1 cellular context compared by ENCODE assay signal in the genomic region with DNA sequence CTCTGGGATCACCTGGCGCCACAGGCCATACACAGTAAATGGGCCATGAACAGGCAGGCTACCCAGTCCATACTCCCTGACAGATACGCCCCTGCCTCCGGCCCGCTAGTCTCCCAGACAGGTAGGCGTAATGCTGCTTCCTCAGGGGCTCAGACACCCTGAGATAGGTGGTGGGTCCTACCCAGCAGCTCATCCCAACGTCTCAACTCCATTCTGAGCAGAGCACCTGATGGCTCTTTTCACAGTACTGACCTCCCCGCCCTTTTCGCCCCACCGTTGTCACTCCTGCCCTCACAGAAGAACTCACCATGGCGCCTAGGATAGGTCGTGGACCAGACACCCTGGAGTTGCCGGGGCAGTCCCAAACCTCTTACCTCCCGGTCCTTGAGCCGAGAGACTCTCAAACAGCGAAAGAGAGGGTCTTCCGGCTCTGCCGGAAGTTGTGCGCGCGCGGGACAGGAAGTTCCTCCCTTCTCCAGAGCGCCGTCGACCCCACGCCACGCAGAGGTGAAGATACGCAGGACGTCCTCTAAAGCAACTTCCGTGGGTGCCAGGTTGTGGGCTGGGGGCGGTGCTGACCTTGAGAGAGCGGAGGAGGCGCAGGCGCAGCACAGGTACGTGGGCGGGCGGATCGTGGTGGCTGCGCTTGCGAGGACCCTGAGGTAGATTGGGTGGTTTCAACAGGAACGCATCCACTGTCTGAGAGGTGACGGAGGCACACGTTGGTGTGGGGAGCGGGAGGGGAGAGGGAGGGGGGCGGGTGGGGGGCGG.
TF ChIP-seq lines count a peak whose summit lies in the region.

A gene (minus strand): TSS at position 432 of the 771 bp plus-strand sequence. CDS start 122 bp downstream, at position 310.

TF ChIP-seq in K562, 482 proteins besides CTCF, POLR2A, EP300 and RAD21 (continued from another document and continues in another):
- TF ChIP-seq, protein P1, sequence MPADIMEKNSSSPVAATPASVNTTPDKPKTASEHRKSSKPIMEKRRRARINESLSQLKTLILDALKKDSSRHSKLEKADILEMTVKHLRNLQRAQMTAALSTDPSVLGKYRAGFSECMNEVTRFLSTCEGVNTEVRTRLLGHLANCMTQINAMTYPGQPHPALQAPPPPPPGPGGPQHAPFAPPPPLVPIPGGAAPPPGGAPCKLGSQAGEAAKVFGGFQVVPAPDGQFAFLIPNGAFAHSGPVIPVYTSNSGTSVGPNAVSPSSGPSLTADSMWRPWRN (IDR thresholded peaks at IDR 0.05; ENCODE audit: low read depth), result no peak
- TF ChIP-seq ZNF12 (CRISPR knock-in tag; IDR thresholded peaks at IDR 0.05) (no peak), ZNF24 (IDR thresholded peaks at IDR 0.05) (no peak), NR2F6 (CRISPR knock-in tag; IDR thresholded peaks at IDR 0.05) (no peak), ZNF717 (CRISPR knock-in tag; IDR thresholded peaks at IDR 0.05) (no peak), TCF7 (IDR thresholded peaks at IDR 0.05; ENCODE audit: borderline replicate concordance) (no peak), ZFX (CRISPR knock-in tag; IDR thresholded peaks at IDR 0.05) (0 out of 2 replicates have a peak, but pooled peaks have one; percentile 19), ZNF764 (CRISPR knock-in tag; IDR thresholded peaks at IDR 0.05; ENCODE audit: low read depth) (no peak), CHD1 (IDR thresholded peaks at IDR 0.05; ENCODE audit: low read length) (no peak), TBL1XR1 (IDR thresholded peaks at IDR 0.05; ENCODE audit: low read length in 2 of 2) (no peak; a peak in 1 of 4 replicates), ZNF347 (CRISPR knock-in tag; IDR thresholded peaks at IDR 0.05; ENCODE audit: low read depth) (no peak), BRD4 (IDR thresholded peaks at IDR 0.05) (no peak), CREB1 (IDR thresholded peaks at IDR 0.05) (peak; percentile 79), CREB1 (CRISPR knock-in tag; IDR thresholded peaks at IDR 0.05) (0 out of 2 replicates have a peak, but pooled peaks have one; percentile 53), E2F3 (CRISPR knock-in tag; IDR thresholded peaks at IDR 0.05) (peak; percentile 70; the same call in 1 of the 2 replicates), MIER1 (IDR thresholded peaks at IDR 0.05; ENCODE audit: low read depth) (no peak), EWSR1 (IDR thresholded peaks at IDR 0.05; ENCODE audit: borderline replicate concordance, low read depth, partially characterized antibody) (no peak), SIX5 (IDR thresholded peaks at IDR 0.05; ENCODE audit: borderline replicate concordance in 1 of 2, insufficient read depth in 1 of 2, low read depth in 1 of 2, low read length in 2 of 2) (no peak), POLR2G (IDR thresholded peaks at IDR 0.05; ENCODE audit: low read depth, low read length) (peak; percentile 88), STAG1 (CRISPR knock-in tag; IDR thresholded peaks at IDR 0.05; ENCODE audit: borderline replicate concordance) (no peak), CHCHD3 (CRISPR knock-in tag; IDR thresholded peaks at IDR 0.05) (no peak), SRF (CRISPR knock-in tag; IDR thresholded peaks at IDR 0.05) (no peak), FOXK2 (conservative IDR thresholded peaks at IDR 0.05 in 1 of 2, IDR thresholded peaks at IDR 0.05 in 1 of 2; ENCODE audit: low read depth in 2 of 2) (peak in 1 of 2 experiments; percentile 54; a peak in 1 of 4 replicates), FOSL1 (tag; conservative IDR thresholded peaks at IDR 0.05) (no peak), POLR2AphosphoS5 (IDR thresholded peaks at IDR 0.05; ENCODE audit: control insufficient read depth, insufficient read depth, low read depth, low read length) (peak; percentile 71), NR1H2 (CRISPR knock-in tag; IDR thresholded peaks at IDR 0.05) (no peak), DACH1 (IDR thresholded peaks at IDR 0.05; ENCODE audit: partially characterized antibody) (no peak), RBBP5 (IDR thresholded peaks at IDR 0.05; ENCODE audit: borderline replicate concordance, insufficient read depth, low read length, poor library complexity, severe bottlenecking) (peak; percentile 97), SREBF1 (IDR thresholded peaks at IDR 0.05; ENCODE audit: borderline replicate concordance, low read depth, low read length) (no peak), ZKSCAN8 (CRISPR knock-in tag; IDR thresholded peaks at IDR 0.05) (no peak), SP2 (IDR thresholded peaks at IDR 0.05; ENCODE audit: extremely low read depth, low read depth, low read length, poor library complexity, severe bottlenecking) (peak; percentile 31), OTX1 (CRISPR knock-in tag; IDR thresholded peaks at IDR 0.05) (no peak), NEUROD1 (IDR thresholded peaks at IDR 0.05; ENCODE audit: borderline replicate concordance, low read depth, low read length, partially characterized antibody) (no peak), NR3C1 (CRISPR knock-in tag; IDR thresholded peaks at IDR 0.05) (no peak), ESRRB (CRISPR knock-in tag; IDR thresholded peaks at IDR 0.05; ENCODE audit: borderline replicate concordance) (no peak), FOS (IDR thresholded peaks at IDR 0.05; ENCODE audit: extremely low read depth, insufficient read length) (no peak), U2AF1 (optimal IDR thresholded peaks at IDR 0.05; ENCODE audit: low read depth, low read length) (no peak), KDM5B (IDR thresholded peaks at IDR 0.05; ENCODE audit: insufficient replicate concordance, low read depth, low read length) (peak; percentile 73), XRCC4 (IDR thresholded peaks at IDR 0.05; ENCODE audit: extremely low read depth, insufficient read depth, insufficient read length) (no peak), SP1 (CRISPR knock-in tag; IDR thresholded peaks at IDR 0.05) (no peak; the same call in 1 of the 2 replicates), POLR2H (tag; IDR thresholded peaks at IDR 0.05; ENCODE audit: low read depth) (peak; percentile 33; the same call in 1 of the 2 replicates), HDAC8 (tag; IDR thresholded peaks at IDR 0.05) (no peak), IFI16 (CRISPR knock-in tag; IDR thresholded peaks at IDR 0.05) (no peak), CBX2 (IDR thresholded peaks at IDR 0.05; ENCODE audit: insufficient read depth, low read length, poor library complexity, severe bottlenecking) (no peak)
- TF ChIP-seq, protein P2, sequence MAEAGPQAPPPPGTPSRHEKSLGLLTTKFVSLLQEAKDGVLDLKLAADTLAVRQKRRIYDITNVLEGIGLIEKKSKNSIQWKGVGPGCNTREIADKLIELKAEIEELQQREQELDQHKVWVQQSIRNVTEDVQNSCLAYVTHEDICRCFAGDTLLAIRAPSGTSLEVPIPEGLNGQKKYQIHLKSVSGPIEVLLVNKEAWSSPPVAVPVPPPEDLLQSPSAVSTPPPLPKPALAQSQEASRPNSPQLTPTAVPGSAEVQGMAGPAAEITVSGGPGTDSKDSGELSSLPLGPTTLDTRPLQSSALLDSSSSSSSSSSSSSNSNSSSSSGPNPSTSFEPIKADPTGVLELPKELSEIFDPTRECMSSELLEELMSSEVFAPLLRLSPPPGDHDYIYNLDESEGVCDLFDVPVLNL (CRISPR knock-in tag; IDR thresholded peaks at IDR 0.05; ENCODE audit: low read depth), result no peak
- TF ChIP-seq, protein P3, sequence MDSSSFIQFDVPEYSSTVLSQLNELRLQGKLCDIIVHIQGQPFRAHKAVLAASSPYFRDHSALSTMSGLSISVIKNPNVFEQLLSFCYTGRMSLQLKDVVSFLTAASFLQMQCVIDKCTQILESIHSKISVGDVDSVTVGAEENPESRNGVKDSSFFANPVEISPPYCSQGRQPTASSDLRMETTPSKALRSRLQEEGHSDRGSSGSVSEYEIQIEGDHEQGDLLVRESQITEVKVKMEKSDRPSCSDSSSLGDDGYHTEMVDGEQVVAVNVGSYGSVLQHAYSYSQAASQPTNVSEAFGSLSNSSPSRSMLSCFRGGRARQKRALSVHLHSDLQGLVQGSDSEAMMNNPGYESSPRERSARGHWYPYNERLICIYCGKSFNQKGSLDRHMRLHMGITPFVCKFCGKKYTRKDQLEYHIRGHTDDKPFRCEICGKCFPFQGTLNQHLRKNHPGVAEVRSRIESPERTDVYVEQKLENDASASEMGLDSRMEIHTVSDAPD (CRISPR knock-in tag; IDR thresholded peaks at IDR 0.05), result no peak
- TF ChIP-seq, protein P4, sequence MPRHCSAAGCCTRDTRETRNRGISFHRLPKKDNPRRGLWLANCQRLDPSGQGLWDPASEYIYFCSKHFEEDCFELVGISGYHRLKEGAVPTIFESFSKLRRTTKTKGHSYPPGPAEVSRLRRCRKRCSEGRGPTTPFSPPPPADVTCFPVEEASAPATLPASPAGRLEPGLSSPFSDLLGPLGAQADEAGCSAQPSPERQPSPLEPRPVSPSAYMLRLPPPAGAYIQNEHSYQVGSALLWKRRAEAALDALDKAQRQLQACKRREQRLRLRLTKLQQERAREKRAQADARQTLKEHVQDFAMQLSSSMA (CRISPR knock-in tag; IDR thresholded peaks at IDR 0.05), result no peak
- TF ChIP-seq, protein P5, sequence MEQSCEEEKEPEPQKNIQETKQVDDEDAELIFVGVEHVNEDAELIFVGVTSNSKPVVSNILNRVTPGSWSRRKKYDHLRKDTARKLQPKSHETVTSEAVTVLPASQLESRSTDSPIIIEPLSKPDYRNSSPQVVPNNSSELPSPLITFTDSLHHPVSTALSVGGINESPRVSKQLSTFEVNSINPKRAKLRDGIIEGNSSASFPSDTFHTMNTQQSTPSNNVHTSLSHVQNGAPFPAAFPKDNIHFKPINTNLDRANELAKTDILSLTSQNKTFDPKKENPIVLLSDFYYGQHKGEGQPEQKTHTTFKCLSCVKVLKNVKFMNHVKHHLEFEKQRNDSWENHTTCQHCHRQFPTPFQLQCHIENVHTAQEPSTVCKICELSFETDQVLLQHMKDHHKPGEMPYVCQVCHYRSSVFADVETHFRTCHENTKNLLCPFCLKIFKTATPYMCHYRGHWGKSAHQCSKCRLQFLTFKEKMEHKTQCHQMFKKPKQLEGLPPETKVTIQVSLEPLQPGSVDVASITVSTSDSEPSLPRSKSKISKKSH (CRISPR knock-in tag; IDR thresholded peaks at IDR 0.05), result no peak
- TF ChIP-seq, protein P6, sequence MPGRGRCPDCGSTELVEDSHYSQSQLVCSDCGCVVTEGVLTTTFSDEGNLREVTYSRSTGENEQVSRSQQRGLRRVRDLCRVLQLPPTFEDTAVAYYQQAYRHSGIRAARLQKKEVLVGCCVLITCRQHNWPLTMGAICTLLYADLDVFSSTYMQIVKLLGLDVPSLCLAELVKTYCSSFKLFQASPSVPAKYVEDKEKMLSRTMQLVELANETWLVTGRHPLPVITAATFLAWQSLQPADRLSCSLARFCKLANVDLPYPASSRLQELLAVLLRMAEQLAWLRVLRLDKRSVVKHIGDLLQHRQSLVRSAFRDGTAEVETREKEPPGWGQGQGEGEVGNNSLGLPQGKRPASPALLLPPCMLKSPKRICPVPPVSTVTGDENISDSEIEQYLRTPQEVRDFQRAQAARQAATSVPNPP (IDR thresholded peaks at IDR 0.05; ENCODE audit: borderline replicate concordance, insufficient read depth, insufficient read length), result no peak
- TF ChIP-seq, protein P7, sequence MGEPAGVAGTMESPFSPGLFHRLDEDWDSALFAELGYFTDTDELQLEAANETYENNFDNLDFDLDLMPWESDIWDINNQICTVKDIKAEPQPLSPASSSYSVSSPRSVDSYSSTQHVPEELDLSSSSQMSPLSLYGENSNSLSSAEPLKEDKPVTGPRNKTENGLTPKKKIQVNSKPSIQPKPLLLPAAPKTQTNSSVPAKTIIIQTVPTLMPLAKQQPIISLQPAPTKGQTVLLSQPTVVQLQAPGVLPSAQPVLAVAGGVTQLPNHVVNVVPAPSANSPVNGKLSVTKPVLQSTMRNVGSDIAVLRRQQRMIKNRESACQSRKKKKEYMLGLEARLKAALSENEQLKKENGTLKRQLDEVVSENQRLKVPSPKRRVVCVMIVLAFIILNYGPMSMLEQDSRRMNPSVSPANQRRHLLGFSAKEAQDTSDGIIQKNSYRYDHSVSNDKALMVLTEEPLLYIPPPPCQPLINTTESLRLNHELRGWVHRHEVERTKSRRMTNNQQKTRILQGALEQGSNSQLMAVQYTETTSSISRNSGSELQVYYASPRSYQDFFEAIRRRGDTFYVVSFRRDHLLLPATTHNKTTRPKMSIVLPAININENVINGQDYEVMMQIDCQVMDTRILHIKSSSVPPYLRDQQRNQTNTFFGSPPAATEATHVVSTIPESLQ (CRISPR knock-in tag; IDR thresholded peaks at IDR 0.05), result no peak
- TF ChIP-seq, protein P8, sequence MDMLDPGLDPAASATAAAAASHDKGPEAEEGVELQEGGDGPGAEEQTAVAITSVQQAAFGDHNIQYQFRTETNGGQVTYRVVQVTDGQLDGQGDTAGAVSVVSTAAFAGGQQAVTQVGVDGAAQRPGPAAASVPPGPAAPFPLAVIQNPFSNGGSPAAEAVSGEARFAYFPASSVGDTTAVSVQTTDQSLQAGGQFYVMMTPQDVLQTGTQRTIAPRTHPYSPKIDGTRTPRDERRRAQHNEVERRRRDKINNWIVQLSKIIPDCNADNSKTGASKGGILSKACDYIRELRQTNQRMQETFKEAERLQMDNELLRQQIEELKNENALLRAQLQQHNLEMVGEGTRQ (CRISPR knock-in tag; IDR thresholded peaks at IDR 0.05), result no peak
- TF ChIP-seq, protein P9, sequence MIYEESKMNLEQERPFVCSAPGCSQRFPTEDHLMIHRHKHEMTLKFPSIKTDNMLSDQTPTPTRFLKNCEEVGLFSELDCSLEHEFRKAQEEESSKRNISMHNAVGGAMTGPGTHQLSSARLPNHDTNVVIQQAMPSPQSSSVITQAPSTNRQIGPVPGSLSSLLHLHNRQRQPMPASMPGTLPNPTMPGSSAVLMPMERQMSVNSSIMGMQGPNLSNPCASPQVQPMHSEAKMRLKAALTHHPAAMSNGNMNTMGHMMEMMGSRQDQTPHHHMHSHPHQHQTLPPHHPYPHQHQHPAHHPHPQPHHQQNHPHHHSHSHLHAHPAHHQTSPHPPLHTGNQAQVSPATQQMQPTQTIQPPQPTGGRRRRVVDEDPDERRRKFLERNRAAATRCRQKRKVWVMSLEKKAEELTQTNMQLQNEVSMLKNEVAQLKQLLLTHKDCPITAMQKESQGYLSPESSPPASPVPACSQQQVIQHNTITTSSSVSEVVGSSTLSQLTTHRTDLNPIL (CRISPR knock-in tag; IDR thresholded peaks at IDR 0.05), result no peak
- TF ChIP-seq, protein P10, sequence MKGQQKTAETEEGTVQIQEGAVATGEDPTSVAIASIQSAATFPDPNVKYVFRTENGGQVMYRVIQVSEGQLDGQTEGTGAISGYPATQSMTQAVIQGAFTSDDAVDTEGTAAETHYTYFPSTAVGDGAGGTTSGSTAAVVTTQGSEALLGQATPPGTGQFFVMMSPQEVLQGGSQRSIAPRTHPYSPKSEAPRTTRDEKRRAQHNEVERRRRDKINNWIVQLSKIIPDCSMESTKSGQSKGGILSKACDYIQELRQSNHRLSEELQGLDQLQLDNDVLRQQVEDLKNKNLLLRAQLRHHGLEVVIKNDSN (CRISPR knock-in tag; IDR thresholded peaks at IDR 0.05), result no peak
- TF ChIP-seq, protein P11, sequence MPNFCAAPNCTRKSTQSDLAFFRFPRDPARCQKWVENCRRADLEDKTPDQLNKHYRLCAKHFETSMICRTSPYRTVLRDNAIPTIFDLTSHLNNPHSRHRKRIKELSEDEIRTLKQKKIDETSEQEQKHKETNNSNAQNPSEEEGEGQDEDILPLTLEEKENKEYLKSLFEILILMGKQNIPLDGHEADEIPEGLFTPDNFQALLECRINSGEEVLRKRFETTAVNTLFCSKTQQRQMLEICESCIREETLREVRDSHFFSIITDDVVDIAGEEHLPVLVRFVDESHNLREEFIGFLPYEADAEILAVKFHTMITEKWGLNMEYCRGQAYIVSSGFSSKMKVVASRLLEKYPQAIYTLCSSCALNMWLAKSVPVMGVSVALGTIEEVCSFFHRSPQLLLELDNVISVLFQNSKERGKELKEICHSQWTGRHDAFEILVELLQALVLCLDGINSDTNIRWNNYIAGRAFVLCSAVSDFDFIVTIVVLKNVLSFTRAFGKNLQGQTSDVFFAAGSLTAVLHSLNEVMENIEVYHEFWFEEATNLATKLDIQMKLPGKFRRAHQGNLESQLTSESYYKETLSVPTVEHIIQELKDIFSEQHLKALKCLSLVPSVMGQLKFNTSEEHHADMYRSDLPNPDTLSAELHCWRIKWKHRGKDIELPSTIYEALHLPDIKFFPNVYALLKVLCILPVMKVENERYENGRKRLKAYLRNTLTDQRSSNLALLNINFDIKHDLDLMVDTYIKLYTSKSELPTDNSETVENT (CRISPR knock-in tag; IDR thresholded peaks at IDR 0.05), result no peak
